ENCODE assay signal across 2 cellular contexts in the genomic region with DNA sequence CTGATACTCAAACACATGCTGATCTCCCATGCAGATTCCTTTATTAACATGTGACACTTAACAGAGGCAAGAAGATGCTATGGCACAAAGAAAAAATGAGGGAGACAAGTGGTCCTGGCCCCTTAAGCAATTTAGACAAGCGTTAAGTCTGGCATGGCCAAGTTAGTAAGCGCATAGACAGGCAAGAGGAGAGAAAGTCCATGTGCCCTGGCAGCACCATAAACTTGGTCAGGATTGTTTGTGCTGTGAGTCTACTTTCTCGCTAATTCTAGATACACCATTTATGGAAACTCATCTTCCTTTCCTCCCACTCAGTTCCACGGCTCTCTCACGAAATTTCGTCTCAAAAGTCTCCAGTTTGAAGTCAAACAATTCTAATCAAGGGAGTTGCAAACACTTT.
TF ChIP-seq lines count a peak whose summit lies in the region.

No MANE protein-coding gene starts in this region.

TF ChIP-seq in WTC11, 78 proteins besides CTCF, POLR2A, EP300 and RAD21:
- TF ChIP-seq ZSCAN18 (CRISPR knock-in tag; IDR thresholded peaks at IDR 0.05), result no peak
- TF ChIP-seq FOXK1 (CRISPR knock-in tag; IDR thresholded peaks at IDR 0.05), result no peak
- no peak for TF ChIP-seq ZNF281 (CRISPR knock-in tag; IDR thresholded peaks at IDR 0.05)

TF ChIP-seq in HEK293T, 16 proteins besides CTCF, POLR2A, EP300 and RAD21:
- TF ChIP-seq FOXM1 (IDR thresholded peaks at IDR 0.05; ENCODE audit: borderline replicate concordance) (no peak), CTBP1 (IDR thresholded peaks at IDR 0.05; ENCODE audit: borderline replicate concordance) (no peak), LEF1 (IDR thresholded peaks at IDR 0.05; ENCODE audit: borderline replicate concordance) (no peak), SUZ12 (IDR thresholded peaks at IDR 0.05) (no peak), ZNF384 (IDR thresholded peaks at IDR 0.05) (no peak), HDGF (IDR thresholded peaks at IDR 0.05; ENCODE audit: borderline replicate concordance) (no peak), TARDBP (IDR thresholded peaks at IDR 0.05) (no peak), NFRKB (IDR thresholded peaks at IDR 0.05) (no peak), BHLHE40 (IDR thresholded peaks at IDR 0.05; ENCODE audit: borderline replicate concordance) (no peak), FOXA1 (IDR thresholded peaks at IDR 0.05) (no peak), SP1 (IDR thresholded peaks at IDR 0.05) (no peak), FOXK2 (IDR thresholded peaks at IDR 0.05) (no peak), ARNT (IDR thresholded peaks at IDR 0.05) (no peak), ELF4 (IDR thresholded peaks at IDR 0.05) (no peak), L3MBTL2 (conservative IDR thresholded peaks at IDR 0.05) (no peak)
- TF ChIP-seq, protein P1, sequence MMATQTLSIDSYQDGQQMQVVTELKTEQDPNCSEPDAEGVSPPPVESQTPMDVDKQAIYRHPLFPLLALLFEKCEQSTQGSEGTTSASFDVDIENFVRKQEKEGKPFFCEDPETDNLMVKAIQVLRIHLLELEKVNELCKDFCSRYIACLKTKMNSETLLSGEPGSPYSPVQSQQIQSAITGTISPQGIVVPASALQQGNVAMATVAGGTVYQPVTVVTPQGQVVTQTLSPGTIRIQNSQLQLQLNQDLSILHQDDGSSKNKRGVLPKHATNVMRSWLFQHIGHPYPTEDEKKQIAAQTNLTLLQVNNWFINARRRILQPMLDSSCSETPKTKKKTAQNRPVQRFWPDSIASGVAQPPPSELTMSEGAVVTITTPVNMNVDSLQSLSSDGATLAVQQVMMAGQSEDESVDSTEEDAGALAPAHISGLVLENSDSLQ (IDR thresholded peaks at IDR 0.05), result no peak
